In genomic region chr7:56110611-56111010, GRCh38 we compare ENCODE assay signal across 1 cellular context.
TF ChIP-seq lines count a peak whose summit lies in the region.

No MANE protein-coding gene starts in this region.

TF ChIP-seq in K562, 482 proteins besides CTCF, POLR2A, EP300 and RAD21:
- TF ChIP-seq USF2 (CRISPR knock-in tag; IDR thresholded peaks at IDR 0.05) (peak; percentile 24; the same call in 1 of the 2 replicates), ARID4B (CRISPR knock-in tag; IDR thresholded peaks at IDR 0.05) (no peak), ZNF592 (IDR thresholded peaks at IDR 0.05) (0 out of 2 replicates have a peak, but pooled peaks have one; percentile 23)
